Comparison of ENCODE assay signal across 2 cellular contexts in genomic region chr16:67764153-67764552, GRCh38.
TF ChIP-seq lines count a peak whose summit lies in the region.

No MANE protein-coding gene starts in this region.

TF ChIP-seq in K562, 482 proteins besides CTCF, POLR2A, EP300 and RAD21:
- TF ChIP-seq YY1 (IDR thresholded peaks at IDR 0.05; ENCODE audit: borderline replicate concordance in 1 of 3, control insufficient read depth in 1 of 3, extremely low read depth in 1 of 3, insufficient read depth in 3 of 3, insufficient read length in 1 of 3, insufficient replicate concordance in 2 of 3, low read depth in 1 of 3, low read length in 2 of 3) (peak in 1 of 3 experiments; percentile 15), HOXB6 (CRISPR knock-in tag; IDR thresholded peaks at IDR 0.05; ENCODE audit: borderline replicate concordance) (no peak), POLR3G (IDR thresholded peaks at IDR 0.05; ENCODE audit: extremely low read depth, insufficient read length, insufficient replicate concordance) (no peak)

TF ChIP-seq in endothelial cell of umbilical vein, 7 proteins besides CTCF, POLR2A, EP300 and RAD21:
- TF ChIP-seq GATA2 (IDR thresholded peaks at IDR 0.05; ENCODE audit: insufficient read depth, insufficient read length, low read depth, low read length), result no peak
- TF ChIP-seq JUN (IDR thresholded peaks at IDR 0.05; ENCODE audit: borderline replicate concordance, insufficient read depth, insufficient read length, low read depth), result no peak
- no peak for TF ChIP-seq POLR2AphosphoS5 (IDR thresholded peaks at IDR 0.05; ENCODE audit: insufficient read depth, low read depth, low read length)
- TF ChIP-seq FOS (IDR thresholded peaks at IDR 0.05; ENCODE audit: borderline replicate concordance, insufficient read depth, low read length), result no peak
- TF ChIP-seq EZH2 (IDR thresholded peaks at IDR 0.05; ENCODE audit: borderline replicate concordance, low read depth, low read length, severe bottlenecking), result no peak
- TF ChIP-seq MAX (IDR thresholded peaks at IDR 0.05; ENCODE audit: insufficient read depth, insufficient read length), result no peak
- TF ChIP-seq MYC (IDR thresholded peaks at IDR 0.05; ENCODE audit: low read depth, low read length), result no peak
TF ChIP-seq in endothelial cell of umbilical vein: peak in this region for 0.
